In the genomic region with DNA sequence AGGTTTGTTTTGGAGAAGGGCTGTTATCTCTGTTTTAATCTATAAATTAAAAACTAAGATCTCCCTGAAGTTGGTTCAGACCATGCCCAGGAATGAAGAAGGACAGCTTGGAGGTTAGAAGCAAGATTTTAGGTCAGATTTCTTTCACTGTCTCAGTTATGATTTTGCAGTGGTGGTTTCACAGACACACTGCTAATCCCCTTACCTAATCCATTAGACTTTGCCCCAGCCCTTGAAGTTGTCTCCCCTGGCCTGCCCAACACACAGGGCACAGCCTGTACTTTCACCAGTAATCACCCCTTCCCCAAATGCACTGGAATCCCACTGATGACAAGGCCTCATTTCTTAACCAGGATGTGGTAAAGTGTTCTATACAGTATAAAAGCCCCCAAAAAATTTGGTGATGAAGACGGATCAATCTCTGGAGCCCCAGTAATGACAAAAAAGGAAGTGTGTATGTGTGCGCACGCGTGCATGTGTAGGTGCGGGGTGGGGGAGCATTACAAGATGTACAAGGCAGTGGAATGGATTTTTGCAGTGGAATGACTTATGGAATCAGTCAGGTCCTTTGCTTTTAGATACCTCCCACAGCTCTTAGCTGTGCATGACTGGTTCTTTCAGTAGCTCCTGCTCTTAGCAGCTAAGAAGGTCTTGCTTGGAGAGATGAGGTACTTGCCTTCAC, we compare ENCODE assay signal across 17 cellular contexts.
DNase-seq lines count a peak whose midpoint lies in the region; ATAC-seq and TF ChIP-seq lines count a peak whose summit lies in the region.
"Had no signal": no experiment of that assay in that cellular context is flagged by ENCODE, and none has a peak within 500 bp of the region (broad histone marks: within the 10 kb centered on the region; RNA-seq: fewer than 3 reads in every experiment).

No MANE protein-coding gene starts in this region.

- no peaks in the 10 kb centered on the region for H3K27me3 ChIP-seq in CD4-positive, CD25-positive, alpha-beta regulatory T cell (ENCODE audit: control insufficient read depth, insufficient read depth, low read length)
- no peaks in the 10 kb centered on the region for H3K27me3 ChIP-seq in RWPE2 (ENCODE audit: insufficient read depth, poor library complexity, severe bottlenecking)

- no peaks in the 10 kb centered on the region for H3K36me3 ChIP-seq in CD4-positive, CD25-positive, alpha-beta regulatory T cell (ENCODE audit: control insufficient read depth, insufficient read depth, low read length)
- H3K36me3 ChIP-seq in RWPE2 (ENCODE audit: low read depth): no peaks in the 10 kb centered on the region
- H3K36me3 ChIP-seq: lower lobe of right lung, prostate gland, WERI-Rb-1 had no signal

- H3K27ac Mint-ChIP-seq in CD4-positive, CD25-positive, alpha-beta regulatory T cell: peak overlapping the region in 2 of 3 donors; percentile 23 to 67
- H3K27ac Mint-ChIP-seq in immature natural killer cell: no peak overlapping the region
- H3K27ac Mint-ChIP-seq: GM23338 had no signal

- DNase-seq in CD4-positive, CD25-positive, alpha-beta regulatory T cell: no peak
- DNase-seq in RWPE2 (ENCODE audit: low spot score) (no peak), fibroblast of villous mesenchyme (ENCODE audit: low read depth) (peak; percentile 19), immature natural killer cell (no peak), Right ventricle myocardium superior (no peak)
- DNase-seq: amygdala, COR-L47, lower lobe of right lung, NCI-H187 treated with DMSO at 0.1 percent for 48 hours, NCI-H524, SW 1271, WERI-Rb-1 had no signal

- intact Hi-C loops in Right ventricle myocardium superior (cut with DNase I): no loop called here

- peak overlapping the region; percentile 58 for H3K27ac ChIP-seq in CD4-positive, CD25-positive, alpha-beta regulatory T cell (ENCODE audit: insufficient read depth, low read length, poor library complexity, severe bottlenecking)
- peak overlapping the region; percentile 27 for H3K27ac ChIP-seq in RWPE2 (ENCODE audit: poor library complexity, severe bottlenecking)
- H3K27ac ChIP-seq: lower lobe of right lung, prostate gland, WERI-Rb-1 had no signal

- H3K4me1 ChIP-seq in CD4-positive, CD25-positive, alpha-beta regulatory T cell (ENCODE audit: control insufficient read depth, insufficient read depth, low read length, poor library complexity, severe bottlenecking): peaks cover 12% of the 10 kb centered on the region
- peaks cover 9% of the 10 kb centered on the region for H3K4me1 ChIP-seq in RWPE2 (ENCODE audit: insufficient read depth, poor library complexity, severe bottlenecking)
- H3K4me1 ChIP-seq: lower lobe of right lung, prostate gland had no signal

- peak overlapping the region in 2 of 4 donors; percentile 1 to 75 for H3K4me3 Mint-ChIP-seq in CD4-positive, CD25-positive, alpha-beta regulatory T cell
- no peak overlapping the region for H3K4me3 Mint-ChIP-seq in immature natural killer cell
- H3K4me3 Mint-ChIP-seq: GM23338 had no signal

- peaks cover 0 to 13% (median 3%) of the 10 kb centered on the region in 7 donors for H3K9me3 Mint-ChIP-seq in CD4-positive, CD25-positive, alpha-beta regulatory T cell
- peaks cover 0 to 6% (median 0%) of the 10 kb centered on the region in 6 donors for H3K9me3 Mint-ChIP-seq in immature natural killer cell

- H3K36me3 Mint-ChIP-seq in CD4-positive, CD25-positive, alpha-beta regulatory T cell: no peaks in the 10 kb centered on the region
- H3K36me3 Mint-ChIP-seq in immature natural killer cell: no peaks in the 10 kb centered on the region

- H3K4me1 Mint-ChIP-seq in CD4-positive, CD25-positive, alpha-beta regulatory T cell: peaks cover 13 to 42% (median 21%) of the 10 kb centered on the region in 4 donors
- no peaks in the 10 kb centered on the region for H3K4me1 Mint-ChIP-seq in immature natural killer cell

- no peaks in the 10 kb centered on the region for H3K27me3 Mint-ChIP-seq in CD4-positive, CD25-positive, alpha-beta regulatory T cell
- peaks cover 0 to 3% (median 3%) of the 10 kb centered on the region in 3 donors for H3K27me3 Mint-ChIP-seq in immature natural killer cell (ENCODE audit: low read depth in 3 of 3)

- TF ChIP-seq CTCF in RWPE2 (IDR thresholded peaks at IDR 0.05; ENCODE audit: poor library complexity, severe bottlenecking) (no peak), fibroblast of villous mesenchyme (IDR thresholded peaks at IDR 0.05; ENCODE audit: insufficient read depth, low read depth, low read length) (no peak)

- ATAC-seq in CD4-positive, CD25-positive, alpha-beta regulatory T cell (ENCODE audit: low read depth in 2 of 2): no peak
- ATAC-seq in GM18502 (IDR thresholded peaks at IDR 0.05; ENCODE audit: poor library complexity, unreplicated experiment): peak; percentile 33
- ATAC-seq in RWPE2 (ENCODE audit: low read depth): no peak
- no peak for ATAC-seq in GM18520 (IDR thresholded peaks at IDR 0.05; ENCODE audit: unreplicated experiment)
- no peak for ATAC-seq in Right ventricle myocardium superior (ENCODE audit: poor library complexity)
- no peak for ATAC-seq in HG03432 (IDR thresholded peaks at IDR 0.05; ENCODE audit: unreplicated experiment)
- ATAC-seq: GM23338, lower lobe of right lung had no signal

- H3K4me3 ChIP-seq in CD4-positive, CD25-positive, alpha-beta regulatory T cell (ENCODE audit: low read depth, low read length): peak overlapping the region; percentile 44
- H3K4me3 ChIP-seq in RWPE2 (ENCODE audit: severe bottlenecking) (no peak overlapping the region), fibroblast of villous mesenchyme (ENCODE audit: low read depth, low read length) (no peak overlapping the region)
- H3K4me3 ChIP-seq: GM23338, lower lobe of right lung, prostate gland had no signal

- peaks cover 0 to 7% of the 10 kb centered on the region in 2 experiments for H3K9me3 ChIP-seq in CD4-positive, CD25-positive, alpha-beta regulatory T cell (ENCODE audit: control insufficient read depth in 2 of 2, low read length in 2 of 2)
- no peaks in the 10 kb centered on the region for H3K9me3 ChIP-seq in RWPE2 (ENCODE audit: severe bottlenecking)
- H3K9me3 ChIP-seq: lower lobe of right lung, prostate gland had no signal

Comparison
In these comparisons a context has a peak if more than half of its experiments do, and no peak if none do; other contexts are left out.
1. H3K27ac Mint-ChIP-seq: peak in CD4-positive, CD25-positive, alpha-beta regulatory T cell (2 of 3); none in immature natural killer cell (0 of 6).